Comparison of ENCODE assay signal across 1 cellular context in genomic region chr3:66115858-66116654, GRCh38.
A peak's percentile ranks its signal among the peaks of the same experiment; 100 is the strongest.
TF ChIP-seq lines count a peak whose summit lies in the region.

No MANE protein-coding gene starts in this region.

TF ChIP-seq in IMR-90, 13 proteins besides CTCF, POLR2A, EP300 and RAD21 (continued from another document):
- peak; percentile 60; the same call in 1 of the 2 replicates for TF ChIP-seq USF2 (IDR thresholded peaks at IDR 0.05; ENCODE audit: low read depth, low read length)
